In genomic region chr1:35619237-35620121, GRCh38 we compare ENCODE assay signal across 25 cellular contexts. TPM values are rescaled to one million over a fixed set of nuclear protein-coding genes. Genes with fewer than 3 reads are reported as not detected.
"Had no signal": no experiment of that assay in that cellular context is flagged by ENCODE, and none has a peak within 500 bp of the region (broad histone marks: within the 10 kb centered on the region; RNA-seq: fewer than 3 reads in every experiment).

No MANE protein-coding gene starts in this region.

- H3K9me3 ChIP-seq: colonic mucosa, gastrocnemius medialis, lower lobe of right lung, ovary, psoas muscle, spleen, thyroid gland, vagina had no signal

- H3K27ac Mint-ChIP-seq: dendritic cell treated with granulocyte-macrophage colony-stimulating factor and Interleukin-4, amounts not matched to agents 40 ng/mL and 50 ng/mL, for 4 days had no signal

- H3K36me3 ChIP-seq: colonic mucosa, gastrocnemius medialis, ovary, thyroid gland had no signal

- FAIRE-seq: endothelial cell of umbilical vein, keratinocyte had no signal

- H3K4me3 Mint-ChIP-seq: dendritic cell treated with granulocyte-macrophage colony-stimulating factor and Interleukin-4, amounts not matched to agents 40 ng/mL and 50 ng/mL, for 4 days; natural killer cell; stimulated activated naive CD8-positive, alpha-beta T cell treated with anti-CD3 and anti-CD28 coated beads, Interleukin-15, amount 100 ng/mL, for 72 hours had no signal

- H3K9me3 Mint-ChIP-seq: dendritic cell treated with granulocyte-macrophage colony-stimulating factor and Interleukin-4, amounts not matched to agents 40 ng/mL and 50 ng/mL, for 4 days; natural killer cell; stimulated activated naive CD8-positive, alpha-beta T cell treated with anti-CD3 and anti-CD28 coated beads, Interleukin-15, amount 100 ng/mL, for 72 hours had no signal

- H3K27me3 ChIP-seq: colonic mucosa, gastrocnemius medialis, ovary, spleen, thyroid gland, vagina had no signal

- H3K36me3 Mint-ChIP-seq: natural killer cell had no signal

- ATAC-seq: gastrocnemius medialis; left ventricle myocardium superior; lower lobe of right lung; psoas muscle; right cardiac atrium; stimulated activated naive CD8-positive, alpha-beta T cell treated with anti-CD3 and anti-CD28 coated beads, Interleukin-15, amount 100 ng/mL, for 72 hours had no signal

- H3K4me3 ChIP-seq: colonic mucosa, gastrocnemius medialis, lower lobe of right lung, ovary, psoas muscle, skin epidermis, spleen, thyroid gland, vagina had no signal

- H3K4me1 ChIP-seq: colonic mucosa, lower lobe of right lung, thyroid gland, vagina had no signal

- H3K27ac ChIP-seq: colonic mucosa, gastrocnemius medialis, lower lobe of right lung, ovary, psoas muscle, skin epidermis, spleen, thyroid gland, vagina had no signal

- DNase-seq: colonic mucosa; effector CD8-positive, alpha-beta T cell; foreskin fibroblast; gastrocnemius medialis; head of caudate nucleus; left ventricle myocardium superior; lower lobe of right lung; natural killer cell; occipital lobe; ovary; posterior cingulate gyrus; psoas muscle; right cardiac atrium; spleen; stimulated activated CD4-positive, alpha-beta T cell treated with anti-CD3 and anti-CD28 coated beads, Interleukin-4, amount 100 ng/mL, for 4 hours; stimulated activated naive CD4-positive, alpha-beta T cell; stimulated activated naive CD8-positive, alpha-beta T cell treated with anti-CD3 and anti-CD28 coated beads, Interleukin-15, amount 100 ng/mL, for 72 hours; thyroid gland; trophoblast cell had no signal

RNA-seq across cellular contexts. Expression of gene TFAP2E, which starts 46.4 kb away (rescaled TPM):
- total RNA-seq: endothelial cell of umbilical vein, gastrocnemius medialis, glomerular endothelial cell, psoas muscle had no signal
